In the genomic region with DNA sequence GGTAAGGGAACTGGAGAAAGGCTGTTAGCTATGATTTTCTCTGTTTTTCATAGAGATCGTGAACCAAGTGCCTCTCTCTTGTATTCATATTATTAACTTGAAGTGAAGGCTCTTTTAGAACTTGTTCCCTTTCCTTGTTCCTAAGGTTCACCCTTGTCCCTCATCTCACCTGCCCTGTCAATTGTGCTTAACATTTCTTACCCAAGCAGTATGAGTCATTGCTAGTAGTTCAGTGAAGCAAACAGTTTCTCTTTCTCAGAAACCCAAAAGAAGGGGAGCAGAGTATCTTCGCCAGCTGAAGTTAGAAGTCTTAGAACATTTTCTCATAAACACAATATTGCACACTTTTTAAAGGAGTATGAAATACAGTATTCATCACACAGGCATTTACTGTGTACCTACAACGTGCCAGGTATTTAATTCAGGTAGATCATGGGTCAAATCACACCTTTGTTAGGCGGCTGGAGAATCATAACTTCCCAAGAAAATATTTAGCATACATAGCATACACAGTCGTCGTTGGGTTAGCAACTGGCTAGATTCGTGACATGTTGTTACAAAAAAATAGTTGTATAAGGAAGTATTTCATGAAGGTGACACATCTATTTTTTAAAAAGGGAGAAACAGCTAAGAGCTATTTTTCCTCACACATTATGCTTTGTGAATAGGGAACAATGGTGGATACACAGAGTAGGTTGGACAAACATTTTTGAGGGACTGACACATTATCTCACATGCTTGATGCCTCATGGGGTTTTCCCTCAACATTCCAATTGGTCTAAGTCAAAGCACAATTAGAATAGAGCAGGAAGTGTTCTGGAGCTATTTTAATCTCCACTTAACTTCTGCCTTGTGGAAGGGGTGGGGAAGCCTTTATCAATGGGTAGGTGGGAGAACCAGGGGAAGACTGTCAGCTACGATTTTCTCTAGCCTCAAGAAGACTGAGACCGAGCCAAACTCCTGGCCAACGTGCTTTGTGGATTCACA, we compare ENCODE assay signal across 8 cellular contexts. TPM values are rescaled to one million over a fixed set of nuclear protein-coding genes. Genes with fewer than 3 reads are reported as not detected.
DNase-seq lines count a peak whose midpoint lies in the region; ATAC-seq and TF ChIP-seq lines count a peak whose summit lies in the region.

No MANE protein-coding gene starts in this region.

- in situ Hi-C loops in astrocyte of the spinal cord (cut with HindIII; ENCODE audit: low sequenced_read_pairs) = no loop called here

- no peaks in the 10 kb centered on the region for H3K36me3 ChIP-seq in lung (ENCODE audit: control insufficient read depth in 2 of 2, insufficient read depth in 2 of 2, low read length in 2 of 2)

- TF ChIP-seq CTCF in astrocyte of the spinal cord (IDR thresholded peaks at IDR 0.05; ENCODE audit: low read depth, low read length) (no peak), lung (IDR thresholded peaks at IDR 0.05; ENCODE audit: control extremely low read depth, extremely low read depth) (no peak)

- 64 to 75% methylated on average over 10 of the region's 10 CpGs for WGBS in lung, 2 donors

- peaks cover 0 to 10% of the 10 kb centered on the region in 2 donors for H3K4me1 ChIP-seq in lung (ENCODE audit: control insufficient read depth in 2 of 2, insufficient read depth in 2 of 2, low read length in 2 of 2)

- no peaks in the 10 kb centered on the region for H3K9me3 ChIP-seq in lung (ENCODE audit: control insufficient read depth in 2 of 2, insufficient read depth in 1 of 2, low read length in 1 of 2)

- ATAC-seq in GM21619 (IDR thresholded peaks at IDR 0.05; ENCODE audit: unreplicated experiment) (peak; percentile 86), lung (ENCODE audit: insufficient read depth, low FRiP score) (peak; percentile 83)

- peak overlapping the region; percentile 82 for H3K4me3 ChIP-seq in GM08714 (ENCODE audit: low read length)
- H3K4me3 ChIP-seq in astrocyte of the spinal cord (ENCODE audit: low read depth, low read length) = peak overlapping the region; percentile 43
- H3K4me3 ChIP-seq in lung = no peak overlapping the region

- peak; percentile 96 for DNase-seq in HT1080 (ENCODE audit: low read depth)
- DNase-seq in astrocyte of the spinal cord (ENCODE audit: low read depth, low spot score) = peak; percentile 95
- no peak for DNase-seq in lung (ENCODE audit: low spot score)
- DNase-seq in HUDEP-2 (lab: John Stamatoyannopoulos, UW; ENCODE audit: unreplicated experiment in 76 of 76) = no peak
- DNase-seq in NCI-H526 treated with DMSO at 0.1 percent for 48 hours (lab: John Stamatoyannopoulos, UW) = no peak
- DNase-seq in NCI-H1105 treated with DMSO at 0.1 percent for 48 hours (lab: John Stamatoyannopoulos, UW) = no peak

- no peaks in the 10 kb centered on the region for H3K27me3 ChIP-seq in lung (ENCODE audit: control insufficient read depth, insufficient read depth)

- H3K27ac ChIP-seq in lung (ENCODE audit: low read depth in 1 of 2, low read length in 1 of 2) = peak overlapping the region in 1 of 2 donors; percentile 92

RNA-seq across cellular contexts. Expression of a gene that starts 13.2 kb away (rescaled TPM):
- total RNA-seq in HT1080 (2014; rRNA removed; shearing (Covaris generic)) = 9.6 and 16.1 TPM in 2 replicates
- polyA plus RNA-seq in HT1080 (2015; cell fraction: cytosol; rRNA removed) = 8.0 and 10.3 TPM in 2 replicates
- 10.7 and 13.7 TPM in 2 replicates for polyA plus RNA-seq in HT1080 (2015; cell fraction: nucleus; rRNA removed)
- 10 to 100 TPM in 1 of 2 donors, 1 to 10 TPM in 1; 4.4 to 41.0 TPM for total RNA-seq in lung
- 1 to 10 TPM; 2.2 to 3.7 TPM for polyA plus RNA-seq in lung

Comparison
In these comparisons a context has a peak if more than half of its experiments do, and no peak if none do; other contexts are left out.
1. DNase-seq: peak in HT1080 (single experiment) and astrocyte of the spinal cord (single experiment); none in lung (single experiment), HUDEP-2 (0 of 76), NCI-H526 treated with DMSO at 0.1 percent for 48 hours (single experiment) and NCI-H1105 treated with DMSO at 0.1 percent for 48 hours (single experiment).